In genomic region chr7:111199643-111200042, GRCh38 we compare ENCODE assay signal across 16 cellular contexts.
DNase-seq lines count a peak whose midpoint lies in the region; ATAC-seq and TF ChIP-seq lines count a peak whose summit lies in the region.
"Had no signal": no experiment of that assay in that cellular context is flagged by ENCODE, and none has a peak within 500 bp of the region (broad histone marks: within the 10 kb centered on the region; RNA-seq: fewer than 3 reads in every experiment).

No MANE protein-coding gene starts in this region.

- no peak for ATAC-seq in naive thymus-derived CD8-positive, alpha-beta T cell

- in situ Hi-C loops in astrocyte of the spinal cord (cut with HindIII; ENCODE audit: low sequenced_read_pairs) = no loop called here

- H3K4me3 ChIP-seq in astrocyte of the spinal cord (ENCODE audit: low read depth, low read length) = no peak overlapping the region

- POLR2A ChIA-PET in naive thymus-derived CD8-positive, alpha-beta T cell (lab: Charles Lee) = no interaction called here

- H3K27ac Mint-ChIP-seq in mesothelial cell of epicardium = peak overlapping the region; percentile 67
- no peak overlapping the region for H3K27ac Mint-ChIP-seq in naive thymus-derived CD8-positive, alpha-beta T cell
- H3K27ac Mint-ChIP-seq: CD4-positive, alpha-beta T cell had no signal

- H3K4me1 Mint-ChIP-seq in mesothelial cell of epicardium = peaks cover 8% of the 10 kb centered on the region
- H3K4me1 Mint-ChIP-seq in naive thymus-derived CD8-positive, alpha-beta T cell = no peaks in the 10 kb centered on the region

- H3K9me3 Mint-ChIP-seq in mesothelial cell of epicardium = peaks cover 11% of the 10 kb centered on the region
- peaks cover 0 to 16% (median 8%) of the 10 kb centered on the region in 9 donors for H3K9me3 Mint-ChIP-seq in naive thymus-derived CD8-positive, alpha-beta T cell

- peaks cover 4% of the 10 kb centered on the region for H3K36me3 Mint-ChIP-seq in mesothelial cell of epicardium
- H3K36me3 Mint-ChIP-seq in naive thymus-derived CD8-positive, alpha-beta T cell = peaks cover 8 to 30% (median 27%) of the 10 kb centered on the region in 3 donors

- H3K27me3 Mint-ChIP-seq in mesothelial cell of epicardium (ENCODE audit: low read depth) = no peaks in the 10 kb centered on the region
- no peaks in the 10 kb centered on the region for H3K27me3 Mint-ChIP-seq in naive thymus-derived CD8-positive, alpha-beta T cell
- H3K27me3 Mint-ChIP-seq: CD4-positive, alpha-beta T cell had no signal

- DNase-seq in EH (ENCODE audit: low read depth) (peak; percentile 23), OCI-M1 (lab: John Stamatoyannopoulos, UW) (peak; percentile 11), astrocyte of the spinal cord (ENCODE audit: low read depth, low spot score) (peak; percentile 11), mesothelial cell of epicardium (ENCODE audit: low spot score in 2 of 2, unreplicated experiment in 2 of 2) (no peak), MV-4-11 (lab: John Stamatoyannopoulos, UW) (no peak)
- DNase-seq in naive thymus-derived CD8-positive, alpha-beta T cell = no peak
- DNase-seq in activated effector memory CD4-positive, alpha-beta T cell treated with Interleukin-2 at 50 U/mL for 16 hours = no peak
- DNase-seq in stimulated activated CD4-positive, alpha-beta T cell treated with anti-CD3 and anti-CD28 coated beads, Interleukin-2, amount 100 ng/mL, for 48 hours = no peak
- DNase-seq: CD4-positive, alpha-beta T cell; GOT3; HFFc6; Kasumi-1; NCI-H1436; NCI-H2081 treated with DMSO at 0.1 percent for 48 hours; NCI-H526 treated with DMSO at 0.1 percent for 48 hours; NK-92 treated with Interleukin-12 subunit alpha and Interleukin-12 subunit beta, amount 100 ng/mL, for 24 hours had no signal

- H3K4me3 Mint-ChIP-seq in mesothelial cell of epicardium = no peak overlapping the region
- no peak overlapping the region for H3K4me3 Mint-ChIP-seq in naive thymus-derived CD8-positive, alpha-beta T cell
- H3K4me3 Mint-ChIP-seq: CD4-positive, alpha-beta T cell; HFFc6 had no signal

- TF ChIP-seq CTCF in astrocyte of the spinal cord (IDR thresholded peaks at IDR 0.05; ENCODE audit: low read depth, low read length) (no peak), mesothelial cell of epicardium (IDR thresholded peaks at IDR 0.05; ENCODE audit: unreplicated experiment) (no peak)

Comparison
In these comparisons a context has a peak if more than half of its experiments do, and no peak if none do; other contexts are left out.
1. DNase-seq: peak in EH (single experiment), OCI-M1 (single experiment) and astrocyte of the spinal cord (single experiment); none in mesothelial cell of epicardium (0 of 2), naive thymus-derived CD8-positive, alpha-beta T cell (0 of 10), activated effector memory CD4-positive, alpha-beta T cell treated with Interleukin-2 at 50 U/mL for 16 hours (single experiment), MV-4-11 (single experiment) and stimulated activated CD4-positive, alpha-beta T cell treated with anti-CD3 and anti-CD28 coated beads, Interleukin-2, amount 100 ng/mL, for 48 hours (0 of 2).